17 cellular contexts compared by ENCODE assay signal in genomic region chr4:189659302-189659701, GRCh38.
"Had no signal": no experiment of that assay in that cellular context is flagged by ENCODE, and none has a peak within 500 bp of the region (broad histone marks: within the 10 kb centered on the region; RNA-seq: fewer than 3 reads in every experiment).

No MANE protein-coding gene starts in this region.

- H3K27ac Mint-ChIP-seq: nephron progenitor cell, type B pancreatic cell had no signal

- H3K36me3 Mint-ChIP-seq: type B pancreatic cell had no signal

- H3K27me3 ChIP-seq: ascending aorta, esophagus squamous epithelium, right lobe of liver had no signal

- H3K9me3 ChIP-seq: ascending aorta, esophagus squamous epithelium, mucosa of descending colon, psoas muscle, right lobe of liver had no signal

- H3K4me1 ChIP-seq: ascending aorta, esophagus squamous epithelium, psoas muscle, right lobe of liver had no signal

- H3K4me3 ChIP-seq: ascending aorta, esophagus squamous epithelium, mucosa of descending colon, psoas muscle, right lobe of liver had no signal

- H3K4me3 Mint-ChIP-seq: nephron progenitor cell, type B pancreatic cell had no signal

- H3K27ac ChIP-seq: ascending aorta, esophagus squamous epithelium, psoas muscle, right lobe of liver had no signal

- H3K27me3 Mint-ChIP-seq: type B pancreatic cell had no signal

- H3K36me3 ChIP-seq: ascending aorta, esophagus squamous epithelium, right lobe of liver had no signal

- DNase-seq: activated CD4-positive, alpha-beta T cell treated with anti-CD3 and anti-CD28 coated beads, Interleukin-2, amount 50 U/mL, for 48 hours; activated naive CD4-positive, alpha-beta T cell; esophagus squamous epithelium; foreskin fibroblast; glutamatergic neuron; left colon; mammary epithelial cell; mucosa of descending colon; nephron progenitor cell; psoas muscle; right lobe of liver; stimulated activated CD4-positive, alpha-beta T cell treated with anti-CD3 and anti-CD28 coated beads, Interleukin-12 subunit alpha, Interleukin-12 subunit beta, amount 100 ng/mL, for 4 hours; stimulated activated naive CD4-positive, alpha-beta T cell; substantia nigra had no signal

- H3K4me1 Mint-ChIP-seq: nephron progenitor cell had no signal

- ATAC-seq: activated CD4-positive, CD25-positive, alpha-beta regulatory T cell treated with anti-CD3 and anti-CD28 coated beads, Interleukin-2, amount 50 U/mL, for 24 hours; left colon; mucosa of descending colon; psoas muscle had no signal
